ENCODE assay signal across 19 cellular contexts in the genomic region with DNA sequence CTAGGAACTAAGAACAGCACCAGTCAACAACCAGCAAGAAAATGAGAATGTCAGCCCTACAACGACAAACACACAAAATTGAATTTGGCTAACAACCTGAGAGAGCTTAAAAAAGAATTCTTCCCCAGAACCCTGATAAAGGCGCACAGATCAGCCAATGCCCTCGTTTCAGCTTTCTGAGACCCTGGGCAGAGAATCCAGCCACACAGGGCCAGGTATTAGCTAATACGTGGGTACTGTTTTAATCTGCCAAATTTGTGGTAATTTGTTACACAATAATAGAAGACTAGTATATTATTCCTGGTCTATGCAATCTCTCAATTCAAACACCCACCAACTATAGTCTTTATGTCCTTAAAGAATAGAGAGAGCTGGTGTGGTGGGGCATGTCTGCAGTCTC.
DNase-seq lines count a peak whose midpoint lies in the region; ATAC-seq and TF ChIP-seq lines count a peak whose summit lies in the region.
"Had no signal": no experiment of that assay in that cellular context is flagged by ENCODE, and none has a peak within 500 bp of the region (broad histone marks: within the 10 kb centered on the region; RNA-seq: fewer than 3 reads in every experiment).

No MANE protein-coding gene starts in this region.

- CTCF ChIA-PET in GM10248 (lab: Yijun Ruan, JAX), result interaction anchor here (2.8 kb wide), 1 partner anchor 10 kb away, joined by 11 read pairs; no protein-coding TSS in a partner anchor

- H3K27ac Mint-ChIP-seq in endodermal cell, result peak overlapping the region; percentile 45
- H3K27ac Mint-ChIP-seq in effector memory CD8-positive, alpha-beta T cell, result no peak overlapping the region
- H3K27ac Mint-ChIP-seq: B cell; CD4-positive, alpha-beta T cell; CD8-positive, alpha-beta T cell had no signal

- H3K9me3 ChIP-seq in endodermal cell (ENCODE audit: control insufficient read depth, low read length), result no peaks in the 10 kb centered on the region
- H3K9me3 ChIP-seq: Caco-2 had no signal

- peak overlapping the region; percentile 41 for H3K18ac ChIP-seq in mesendoderm (ENCODE audit: low read length)

- DNase-seq in endodermal cell (no peak), left lobe of liver (ENCODE audit: low spot score) (no peak), mesendoderm (no peak), putamen (ENCODE audit: low spot score) (no peak), GM10248 (ENCODE audit: extremely low spot score) (no peak)
- DNase-seq in effector memory CD8-positive, alpha-beta T cell, result no peak
- DNase-seq: 8988T; ACHN; AML-193; Caco-2; Calu3; CD4-positive, alpha-beta T cell; CD8-positive, alpha-beta T cell; DMS79 treated with DMSO at 0.1 percent for 48 hours; GF-D8 had no signal

- no peak overlapping the region for H3K9ac ChIP-seq in endodermal cell (ENCODE audit: extremely low read depth, low read length, poor library complexity, severe bottlenecking)
- no peak overlapping the region for H3K9ac ChIP-seq in mesendoderm (ENCODE audit: low read length)
- H3K9ac ChIP-seq: BLaER1 treated with 17β-estradiol and CSF1 and Interleukin-3, amounts not matched to agents 10 nM and 100 nM had no signal

- no peak overlapping the region for H3K4me2 ChIP-seq in mesendoderm (ENCODE audit: low read length)
- H3K4me2 ChIP-seq: BLaER1 treated with 17β-estradiol and CSF1 and Interleukin-3, amounts not matched to agents 10 nM and 100 nM had no signal

- no peaks in the 10 kb centered on the region for H3K9me3 Mint-ChIP-seq in endodermal cell
- no peaks in the 10 kb centered on the region for H3K9me3 Mint-ChIP-seq in effector memory CD8-positive, alpha-beta T cell
- H3K9me3 Mint-ChIP-seq: CD4-positive, alpha-beta T cell; CD8-positive, alpha-beta T cell had no signal

- no peaks in the 10 kb centered on the region for H3K27me3 Mint-ChIP-seq in endodermal cell (ENCODE audit: insufficient read depth)
- no peaks in the 10 kb centered on the region for H3K27me3 Mint-ChIP-seq in effector memory CD8-positive, alpha-beta T cell
- H3K27me3 Mint-ChIP-seq: CD4-positive, alpha-beta T cell had no signal

- H3K4me3 ChIP-seq in endodermal cell (ENCODE audit: low read length) (no peak overlapping the region), mesendoderm (ENCODE audit: low read length) (no peak overlapping the region)
- H3K4me3 ChIP-seq: BLaER1 treated with 17β-estradiol and CSF1 and Interleukin-3, amounts not matched to agents 10 nM and 100 nM; GM12878 had no signal

- no peak for TF ChIP-seq CTCF in endodermal cell (conservative IDR thresholded peaks at IDR 0.05)
- TF ChIP-seq CTCF in GM10248 (IDR thresholded peaks at IDR 0.05; ENCODE audit: control extremely low read depth, extremely low read depth, low read depth, missing control alignments), result no peak

- H3K23ac ChIP-seq in mesendoderm (ENCODE audit: low read length), result no peak overlapping the region

- H2BK120ac ChIP-seq in mesendoderm (ENCODE audit: low read depth, low read length), result no peak overlapping the region

- H3K36me3 ChIP-seq in endodermal cell (ENCODE audit: control insufficient read depth, insufficient read depth, low read length), result no peaks in the 10 kb centered on the region
- H3K36me3 ChIP-seq in mesendoderm (ENCODE audit: control insufficient read depth, insufficient read depth, low read length), result no peaks in the 10 kb centered on the region
- H3K36me3 ChIP-seq: BLaER1 treated with 17β-estradiol and CSF1 and Interleukin-3, amounts not matched to agents 10 nM and 100 nM had no signal

- no peak overlapping the region for H2AK5ac ChIP-seq in mesendoderm (ENCODE audit: low read length)

- H2BK15ac ChIP-seq in mesendoderm (replicated peaks; ENCODE audit: low read depth), result no peak overlapping the region

- no peak overlapping the region for H4K8ac ChIP-seq in mesendoderm (ENCODE audit: low read depth, low read length)

- H3K36me3 Mint-ChIP-seq in endodermal cell (ENCODE audit: low read depth), result no peaks in the 10 kb centered on the region
- no peaks in the 10 kb centered on the region for H3K36me3 Mint-ChIP-seq in effector memory CD8-positive, alpha-beta T cell (ENCODE audit: insufficient read depth)
- H3K36me3 Mint-ChIP-seq: CD8-positive, alpha-beta T cell had no signal

- H3K4ac ChIP-seq in mesendoderm (ENCODE audit: low read depth, low read length), result peak overlapping the region; percentile 73

- POLR2A ChIA-PET in GM10248 (lab: Yijun Ruan, JAX), result no interaction called here

- H4K5ac ChIP-seq in mesendoderm (ENCODE audit: low read length), result no peak overlapping the region

- H3K4me3 Mint-ChIP-seq in endodermal cell, result no peak overlapping the region
- H3K4me3 Mint-ChIP-seq in effector memory CD8-positive, alpha-beta T cell, result no peak overlapping the region
- H3K4me3 Mint-ChIP-seq: B cell; CD4-positive, alpha-beta T cell; CD8-positive, alpha-beta T cell had no signal

- H3K4me1 Mint-ChIP-seq in endodermal cell, result peaks cover 11% of the 10 kb centered on the region
- no peaks in the 10 kb centered on the region for H3K4me1 Mint-ChIP-seq in effector memory CD8-positive, alpha-beta T cell (ENCODE audit: low read depth in 2 of 2)
- H3K4me1 Mint-ChIP-seq: B cell had no signal

- H3K27me3 ChIP-seq in endodermal cell (ENCODE audit: control insufficient read depth, insufficient read depth, low read length, poor library complexity, severe bottlenecking), result no peaks in the 10 kb centered on the region
- H3K27me3 ChIP-seq in mesendoderm (ENCODE audit: insufficient read depth, low read length, poor library complexity), result no peaks in the 10 kb centered on the region
- H3K27me3 ChIP-seq: BLaER1 treated with 17β-estradiol and CSF1 and Interleukin-3, amounts not matched to agents 10 nM and 100 nM had no signal

- H2BK5ac ChIP-seq in mesendoderm (ENCODE audit: low read length), result peak overlapping the region; percentile 11

- no peaks in the 10 kb centered on the region for H3K79me2 ChIP-seq in mesendoderm (ENCODE audit: control insufficient read depth, insufficient read depth, low read length)

- ATAC-seq in left lobe of liver, result peak; percentile 66
- ATAC-seq in effector memory CD8-positive, alpha-beta T cell (replicated peaks), result no peak
- ATAC-seq: CD8-positive, alpha-beta T cell; GM12878 had no signal

- H3K27ac ChIP-seq in endodermal cell (ENCODE audit: low read depth, low read length), result no peak overlapping the region
- peak overlapping the region; percentile 84 for H3K27ac ChIP-seq in mesendoderm (ENCODE audit: low read depth, low read length)
- H3K27ac ChIP-seq: BLaER1 treated with 17β-estradiol and CSF1 and Interleukin-3, amounts not matched to agents 10 nM and 100 nM; C4-2B had no signal

- WGBS in endodermal cell (ENCODE audit: insufficient coverage in 1 of 2, insufficient read length in 1 of 2), 2 experiments, result 97% methylated on average over 4 of the region's 4 CpGs; no CpG with 5 or more reads in 1 of the 2 experiments
- WGBS in mesendoderm (ENCODE audit: extremely low coverage, insufficient coverage, low lambda C conversion rate), result no CpG with 5 or more reads among the region's 4 CpGs

- H3K4me1 ChIP-seq in endodermal cell (ENCODE audit: control insufficient read depth, insufficient read depth, low read length) (no peaks in the 10 kb centered on the region), mesendoderm (ENCODE audit: control insufficient read depth, low read depth, low read length) (peaks cover 9% of the 10 kb centered on the region)
- H3K4me1 ChIP-seq: BLaER1 treated with 17β-estradiol and CSF1 and Interleukin-3, amounts not matched to agents 10 nM and 100 nM had no signal

- H3K56ac ChIP-seq in mesendoderm (ENCODE audit: low read length), result no peak overlapping the region

- no peaks in the 10 kb centered on the region for H3K79me1 ChIP-seq in mesendoderm (ENCODE audit: low read length)
